ENCODE assay signal across 8 cellular contexts in genomic region chr17:82023447-82024241, GRCh38. TPM values are rescaled to one million over a fixed set of nuclear protein-coding genes. Genes with fewer than 3 reads are reported as not detected.
DNase-seq lines count a peak whose midpoint lies in the region; ATAC-seq and TF ChIP-seq lines count a peak whose summit lies in the region.

No MANE protein-coding gene starts in this region.

- no peaks in the 10 kb centered on the region; the same call in 1 of the 2 replicates for H3K27me3 Mint-ChIP-seq in WTC11 (ENCODE audit: low read depth)

- no peak overlapping the region for H3K27ac Mint-ChIP-seq in WTC11

- in situ Hi-C loops in GM13977 (cut with MboI; ENCODE audit: low pct_unique_long_range_greater_than_20kb, low sequenced_read_pairs, unreplicated experiment), result no loop called here

- H3K9me3 Mint-ChIP-seq in WTC11, result no peaks in the 10 kb centered on the region

- peak; percentile 41 for DNase-seq in AG20443 (ENCODE audit: low spot score)
- peak; percentile 68 for DNase-seq in GM13977 (ENCODE audit: low spot score)
- DNase-seq in WTC11 (ENCODE audit: low spot score), result peak; percentile 44
- DNase-seq in germinal center (ENCODE audit: low spot score), result peak; percentile 31
- DNase-seq in retina, result peak; percentile 73
- no peak for DNase-seq in foreskin melanocyte

- peaks cover 11% of the 10 kb centered on the region for H3K4me1 Mint-ChIP-seq in WTC11

- POLR2A ChIA-PET in WTC11 (lab: Charles Lee), result interaction anchor here (1.0 to 2.7 kb wide), 5 partner anchors 8 to 100 kb away, joined by 3 to 9 read pairs (median 5); partner anchors contain the start of genes DCXR and RAC3

- CTCF ChIA-PET in WTC11 (lab: Charles Lee), result interaction anchor here (0.9 to 8.8 kb wide), 12 partner anchors 7 to 213 kb away, joined by 3 to 119 read pairs (median 6); partner anchors contain the start of genes DCXR, NOTUM and RAC3

- H3K4me3 Mint-ChIP-seq in WTC11, result peak overlapping the region; percentile 74

- peak; percentile 7 for ATAC-seq in HG03565 (IDR thresholded peaks at IDR 0.05; ENCODE audit: unreplicated experiment)
- peak; percentile 0; the same call in 1 of the 2 replicates for ATAC-seq in WTC11
- ATAC-seq in HG03045 (IDR thresholded peaks at IDR 0.05; ENCODE audit: unreplicated experiment), result no peak

- TF ChIP-seq CTCF in GM13977 (IDR thresholded peaks at IDR 0.05; ENCODE audit: extremely low read depth, insufficient read depth, missing control alignments) (no peak), WTC11 (IDR thresholded peaks at IDR 0.05) (no peak)

- H3K36me3 Mint-ChIP-seq in WTC11, result no peaks in the 10 kb centered on the region; the same call in 1 of the 2 replicates

TF ChIP-seq in WTC11, 78 proteins besides CTCF, POLR2A, EP300 and RAD21:
- TF ChIP-seq, protein P1, sequence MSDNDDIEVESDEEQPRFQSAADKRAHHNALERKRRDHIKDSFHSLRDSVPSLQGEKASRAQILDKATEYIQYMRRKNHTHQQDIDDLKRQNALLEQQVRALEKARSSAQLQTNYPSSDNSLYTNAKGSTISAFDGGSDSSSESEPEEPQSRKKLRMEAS (CRISPR knock-in tag; IDR thresholded peaks at IDR 0.05), result peak; percentile 45
- no peak for TF ChIP-seq ZNF416 (CRISPR knock-in tag; IDR thresholded peaks at IDR 0.05)
- no peak for TF ChIP-seq MXD4 (CRISPR knock-in tag; IDR thresholded peaks at IDR 0.05; ENCODE audit: borderline replicate concordance)
- no peak for TF ChIP-seq E2F5 (CRISPR knock-in tag; IDR thresholded peaks at IDR 0.05)
- TF ChIP-seq ZNF532 (CRISPR knock-in tag; IDR thresholded peaks at IDR 0.05; ENCODE audit: borderline replicate concordance), result no peak
- TF ChIP-seq, protein P2, sequence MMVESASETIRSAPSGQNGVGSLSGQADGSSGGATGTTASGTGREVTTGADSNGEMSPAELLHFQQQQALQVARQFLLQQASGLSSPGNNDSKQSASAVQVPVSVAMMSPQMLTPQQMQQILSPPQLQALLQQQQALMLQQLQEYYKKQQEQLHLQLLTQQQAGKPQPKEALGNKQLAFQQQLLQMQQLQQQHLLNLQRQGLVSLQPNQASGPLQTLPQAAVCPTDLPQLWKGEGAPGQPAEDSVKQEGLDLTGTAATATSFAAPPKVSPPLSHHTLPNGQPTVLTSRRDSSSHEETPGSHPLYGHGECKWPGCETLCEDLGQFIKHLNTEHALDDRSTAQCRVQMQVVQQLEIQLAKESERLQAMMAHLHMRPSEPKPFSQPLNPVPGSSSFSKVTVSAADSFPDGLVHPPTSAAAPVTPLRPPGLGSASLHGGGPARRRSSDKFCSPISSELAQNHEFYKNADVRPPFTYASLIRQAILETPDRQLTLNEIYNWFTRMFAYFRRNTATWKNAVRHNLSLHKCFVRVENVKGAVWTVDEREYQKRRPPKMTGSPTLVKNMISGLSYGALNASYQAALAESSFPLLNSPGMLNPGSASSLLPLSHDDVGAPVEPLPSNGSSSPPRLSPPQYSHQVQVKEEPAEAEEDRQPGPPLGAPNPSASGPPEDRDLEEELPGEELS (CRISPR knock-in tag; IDR thresholded peaks at IDR 0.05), result 0 out of 2 replicates have a peak, but pooled peaks have one; percentile 20
- TF ChIP-seq ZSCAN18 (CRISPR knock-in tag; IDR thresholded peaks at IDR 0.05), result no peak
- TF ChIP-seq, protein P3, sequence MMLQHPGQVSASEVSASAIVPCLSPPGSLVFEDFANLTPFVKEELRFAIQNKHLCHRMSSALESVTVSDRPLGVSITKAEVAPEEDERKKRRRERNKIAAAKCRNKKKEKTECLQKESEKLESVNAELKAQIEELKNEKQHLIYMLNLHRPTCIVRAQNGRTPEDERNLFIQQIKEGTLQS (CRISPR knock-in tag; conservative IDR thresholded peaks at IDR 0.05), result no peak
- TF ChIP-seq, protein P4, sequence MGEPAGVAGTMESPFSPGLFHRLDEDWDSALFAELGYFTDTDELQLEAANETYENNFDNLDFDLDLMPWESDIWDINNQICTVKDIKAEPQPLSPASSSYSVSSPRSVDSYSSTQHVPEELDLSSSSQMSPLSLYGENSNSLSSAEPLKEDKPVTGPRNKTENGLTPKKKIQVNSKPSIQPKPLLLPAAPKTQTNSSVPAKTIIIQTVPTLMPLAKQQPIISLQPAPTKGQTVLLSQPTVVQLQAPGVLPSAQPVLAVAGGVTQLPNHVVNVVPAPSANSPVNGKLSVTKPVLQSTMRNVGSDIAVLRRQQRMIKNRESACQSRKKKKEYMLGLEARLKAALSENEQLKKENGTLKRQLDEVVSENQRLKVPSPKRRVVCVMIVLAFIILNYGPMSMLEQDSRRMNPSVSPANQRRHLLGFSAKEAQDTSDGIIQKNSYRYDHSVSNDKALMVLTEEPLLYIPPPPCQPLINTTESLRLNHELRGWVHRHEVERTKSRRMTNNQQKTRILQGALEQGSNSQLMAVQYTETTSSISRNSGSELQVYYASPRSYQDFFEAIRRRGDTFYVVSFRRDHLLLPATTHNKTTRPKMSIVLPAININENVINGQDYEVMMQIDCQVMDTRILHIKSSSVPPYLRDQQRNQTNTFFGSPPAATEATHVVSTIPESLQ (CRISPR knock-in tag; IDR thresholded peaks at IDR 0.05), result no peak
- peak; percentile 81 for TF ChIP-seq HMGXB4 (CRISPR knock-in tag; IDR thresholded peaks at IDR 0.05)
- no peak for TF ChIP-seq ELF4 (CRISPR knock-in tag; IDR thresholded peaks at IDR 0.05; ENCODE audit: low read depth)

RNA-seq across cellular contexts. Expression of gene LRRC45, which starts 0.5 kb away (rescaled TPM):
- total RNA-seq in WTC11 (2021), result 30.5 to 38.1 TPM (median 32.5 TPM) in 3 replicates

RNA-seq across cellular contexts. Expression of gene CENPX, which starts 1.0 kb away (rescaled TPM):
- 107 to 121 TPM (median 110 TPM) in 3 replicates for total RNA-seq in WTC11 (2021)

RNA-seq across cellular contexts. Expression of gene RAC3, which starts 7.8 kb away (rescaled TPM):
- 135 to 163 TPM (median 138 TPM) in 3 replicates for total RNA-seq in WTC11 (2021)

RNA-seq across cellular contexts. Expression of gene DCXR, which starts 13.9 kb away (rescaled TPM):
- 114 to 130 TPM (median 120 TPM) in 3 replicates for total RNA-seq in WTC11 (2021)

RNA-seq across cellular contexts. Expression of gene RFNG, which starts 28.0 kb away (rescaled TPM):
- 40.9 to 42.3 TPM (median 41.6 TPM) in 3 replicates for total RNA-seq in WTC11 (2021)
